In genomic region chr1:184982002-184982954, GRCh38 we compare ENCODE assay signal across 8 cellular contexts. TPM values are rescaled to one million over a fixed set of nuclear protein-coding genes. Genes with fewer than 3 reads are reported as not detected.
A peak's percentile ranks its signal among the peaks of the same experiment; 100 is the strongest.
DNase-seq lines count a peak whose midpoint lies in the region; ATAC-seq and TF ChIP-seq lines count a peak whose summit lies in the region.

No MANE protein-coding gene starts in this region.

- intact Hi-C loops in esophagus muscularis mucosa (cut with DNase I): loop anchor here (1.0 kb wide), 1 partner anchor 177 kb away; no protein-coding TSS in a partner anchor

- peaks cover 34% of the 10 kb centered on the region for H3K27me3 Mint-ChIP-seq in nephron progenitor cell (ENCODE audit: low read depth, poor library complexity)
- peaks cover 30% of the 10 kb centered on the region for H3K27me3 Mint-ChIP-seq in stimulated activated naive CD8-positive, alpha-beta T cell treated with anti-CD3 and anti-CD28 coated beads, Interleukin-15, amount 100 ng/mL, for 72 hours

- TF ChIP-seq CTCF in esophagus muscularis mucosa (IDR thresholded peaks at IDR 0.05): peak; percentile 92 to 97 (median 96)
- TF ChIP-seq CTCF in nephron progenitor cell (IDR thresholded peaks at IDR 0.05): peak; percentile 77

- WGBS in esophagus muscularis mucosa: 50% methylated on average over 14 of the region's 14 CpGs

- H3K27me3 ChIP-seq in esophagus muscularis mucosa: no peaks in the 10 kb centered on the region

- no peaks in the 10 kb centered on the region for H3K36me3 ChIP-seq in esophagus muscularis mucosa

- no peak overlapping the region for H3K4me3 Mint-ChIP-seq in nephron progenitor cell
- no peak overlapping the region for H3K4me3 Mint-ChIP-seq in stimulated activated naive CD8-positive, alpha-beta T cell treated with anti-CD3 and anti-CD28 coated beads, Interleukin-15, amount 100 ng/mL, for 72 hours

- no peaks in the 10 kb centered on the region for H3K36me3 Mint-ChIP-seq in nephron progenitor cell (ENCODE audit: low read depth)

- no peak overlapping the region for H3K27ac ChIP-seq in esophagus muscularis mucosa (replicated peaks in 1 of 4)

- DNase-seq in DMS79 (lab: John Stamatoyannopoulos, UW): peak; percentile 35
- peak; percentile 32 for DNase-seq in HuH-7.5 (ENCODE audit: low spot score)
- DNase-seq in OCI-M1 (lab: John Stamatoyannopoulos, UW): peak; percentile 95
- peak; percentile 62 for DNase-seq in activated T-cell treated with anti-CD3 and anti-CD28 coated beads for 1 hour (ENCODE audit: low read depth)
- peak; percentile 95 for DNase-seq in esophagus muscularis mucosa (ENCODE audit: extremely low spot score)
- DNase-seq in nephron progenitor cell: peak; percentile 65
- peak; percentile 65 to 76 for DNase-seq in stimulated activated naive CD8-positive, alpha-beta T cell treated with anti-CD3 and anti-CD28 coated beads, Interleukin-15, amount 100 ng/mL, for 72 hours

- peaks cover 4% of the 10 kb centered on the region for H3K9me3 Mint-ChIP-seq in nephron progenitor cell
- no peaks in the 10 kb centered on the region for H3K9me3 Mint-ChIP-seq in stimulated activated naive CD8-positive, alpha-beta T cell treated with anti-CD3 and anti-CD28 coated beads, Interleukin-15, amount 100 ng/mL, for 72 hours

- no peak overlapping the region for H3K27ac Mint-ChIP-seq in nephron progenitor cell
- H3K27ac Mint-ChIP-seq in stimulated activated naive CD8-positive, alpha-beta T cell treated with anti-CD3 and anti-CD28 coated beads, Interleukin-15, amount 100 ng/mL, for 72 hours: no peak overlapping the region

- TF ChIP-seq POLR2A in esophagus muscularis mucosa (IDR thresholded peaks at IDR 0.05; ENCODE audit: low read depth): no peak

- no peak overlapping the region for H3K4me3 ChIP-seq in esophagus muscularis mucosa

- TF ChIP-seq EP300 in esophagus muscularis mucosa (IDR thresholded peaks at IDR 0.05): no peak

- ATAC-seq in GM21529 (IDR thresholded peaks at IDR 0.05; ENCODE audit: unreplicated experiment): peak; percentile 98
- peak; percentile 98 for ATAC-seq in stimulated activated naive CD8-positive, alpha-beta T cell treated with anti-CD3 and anti-CD28 coated beads, Interleukin-15, amount 100 ng/mL, for 72 hours

- no peaks in the 10 kb centered on the region for H3K9me3 ChIP-seq in esophagus muscularis mucosa

- H3K4me1 Mint-ChIP-seq in nephron progenitor cell: no peaks in the 10 kb centered on the region
- H3K4me1 Mint-ChIP-seq in stimulated activated naive CD8-positive, alpha-beta T cell treated with anti-CD3 and anti-CD28 coated beads, Interleukin-15, amount 100 ng/mL, for 72 hours: peaks cover 6% of the 10 kb centered on the region

- peaks cover 6 to 10% (median 7%) of the 10 kb centered on the region in 4 donors for H3K4me1 ChIP-seq in esophagus muscularis mucosa

RNA-seq across cellular contexts. Expression of gene NIBAN1, which starts 8.0 kb away (rescaled TPM):
- 100 to 1,000 TPM; 493 to 813 (median 584) TPM for total RNA-seq in esophagus muscularis mucosa

Comparison
In these comparisons a context has a peak if more than half of its experiments do, and no peak if none do; other contexts are left out.
1. DNase-seq: peak in every context shown above with its lines; median percentile 95 in OCI-M1; 95 in esophagus muscularis mucosa; 70 in stimulated activated naive CD8-positive, alpha-beta T cell treated with anti-CD3 and anti-CD28 coated beads, Interleukin-15, amount 100 ng/mL, for 72 hours; 65 in nephron progenitor cell; 62 in activated T-cell treated with anti-CD3 and anti-CD28 coated beads for 1 hour; 35 in DMS79; 32 in HuH-7.5.